22 cellular contexts compared by ENCODE assay signal in genomic region chrX:4925911-4926310, GRCh38.
"Had no signal": no experiment of that assay in that cellular context is flagged by ENCODE, and none has a peak within 500 bp of the region (broad histone marks: within the 10 kb centered on the region; RNA-seq: fewer than 3 reads in every experiment).

No MANE protein-coding gene starts in this region.

- H3K4me3 ChIP-seq: neural progenitor cell, psoas muscle, right atrium auricular region, spleen, tibial nerve had no signal

- H3K36me3 ChIP-seq: neural progenitor cell, right atrium auricular region, spleen, tibial nerve had no signal

- ATAC-seq: activated T-cell treated with anti-CD3 and anti-CD28 coated beads, Interleukin-2, amount 50 U/mL, for 4 hours; activated T-helper 17 cell treated with anti-CD3 and anti-CD28 coated beads, Interleukin-2, amount 50 U/mL, for 72 hours; effector memory CD8-positive, alpha-beta T cell; natural killer cell; psoas muscle had no signal

- H3K9ac ChIP-seq: neural progenitor cell, parathyroid adenoma had no signal

- H3K79me2 ChIP-seq: parathyroid adenoma had no signal

- H3K27ac ChIP-seq: neural progenitor cell, parathyroid adenoma, psoas muscle, right atrium auricular region, spleen, tibial nerve had no signal

- DNase-seq: activated CD4-positive, alpha-beta memory T cell treated with anti-CD3 and anti-CD28 coated beads, Interleukin-2, amount 10 ng/mL, durations not matched to agents 7 days and 5 days; activated CD4-positive, alpha-beta T cell treated with anti-CD3 and anti-CD28 coated beads, Interleukin-2, amount 10 ng/mL, durations not matched to agents 7 days and 5 days; activated CD4-positive, CD25-positive, alpha-beta regulatory T cell treated with anti-CD3 and anti-CD28 coated beads, Interleukin-2, amount 50 U/mL, for 72 hours; activated gamma-delta T cell treated with Interleukin-2 at 50 U/mL for 16 hours; activated naive CD4-positive, alpha-beta T cell treated with anti-CD3 and anti-CD28 coated beads, Interleukin-2, amount 50 U/mL, for 16 hours; activated T-cell treated with anti-CD3 and anti-CD28 coated beads, Interleukin-2, amount 50 U/mL, for 4 hours; amniotic stem cell; caudate nucleus; cortex of kidney; effector memory CD8-positive, alpha-beta T cell; head of caudate nucleus; hippocampal formation; natural killer cell; occipital lobe; psoas muscle; spleen; stimulated activated naive CD4-positive, alpha-beta T cell treated with Interleukin-2 at 50 U/mL for 16 hours had no signal

- H3K27me3 ChIP-seq: neural progenitor cell, right atrium auricular region, spleen, tibial nerve had no signal

- H3K9me3 ChIP-seq: psoas muscle, right atrium auricular region, spleen, tibial nerve had no signal

- H3K4me2 ChIP-seq: neural progenitor cell had no signal

- H3K4me1 ChIP-seq: neural progenitor cell, parathyroid adenoma, psoas muscle, right atrium auricular region, spleen, tibial nerve had no signal

- H2AFZ ChIP-seq: neural progenitor cell, parathyroid adenoma had no signal
